Comparison of ENCODE assay signal across 18 cellular contexts in genomic region chr6:4707011-4707410, GRCh38.
"Had no signal": no experiment of that assay in that cellular context is flagged by ENCODE, and none has a peak within 500 bp of the region (broad histone marks: within the 10 kb centered on the region; RNA-seq: fewer than 3 reads in every experiment).

No MANE protein-coding gene starts in this region.

- H3K4me3 ChIP-seq: colonic mucosa, esophagus squamous epithelium, gastrocnemius medialis, heart right ventricle, pancreas, sigmoid colon, thoracic aorta had no signal

- H3K27me3 ChIP-seq: colonic mucosa, esophagus squamous epithelium, gastrocnemius medialis, heart right ventricle, pancreas, sigmoid colon had no signal

- H3K4me3 Mint-ChIP-seq: activated CD8-positive, alpha-beta T cell treated with anti-CD3 and anti-CD28 coated beads for 36 hours; activated T-cell treated with anti-CD3 and anti-CD28 coated beads, Interleukin-2, amount 50 U/mL, for 72 hours; stimulated activated effector memory CD8-positive, alpha-beta T cell treated with anti-CD3 and anti-CD28 coated beads, Interleukin-12 subunit alpha, Interleukin-12 subunit beta, amount 100 ng/mL, for 72 hours; T-helper 17 cell; WTC11 had no signal

- H3K4me1 ChIP-seq: colonic mucosa, esophagus squamous epithelium, gastrocnemius medialis, heart right ventricle, pancreas, sigmoid colon had no signal

- H3K36me3 Mint-ChIP-seq: activated naive CD4-positive, alpha-beta T cell treated with anti-CD3 and anti-CD28 coated beads, Interleukin-2, amount 50 U/mL, for 72 hours; stimulated activated effector memory CD8-positive, alpha-beta T cell treated with anti-CD3 and anti-CD28 coated beads, Interleukin-12 subunit alpha, Interleukin-12 subunit beta, amount 100 ng/mL, for 72 hours; WTC11 had no signal

- H3K36me3 ChIP-seq: colonic mucosa, esophagus squamous epithelium, gastrocnemius medialis, heart right ventricle, pancreas, sigmoid colon, thoracic aorta had no signal

- H3K27ac ChIP-seq: colonic mucosa, esophagus squamous epithelium, gastrocnemius medialis, heart right ventricle, pancreas, sigmoid colon, thoracic aorta had no signal

- H3K9me3 Mint-ChIP-seq: activated CD8-positive, alpha-beta T cell treated with anti-CD3 and anti-CD28 coated beads for 36 hours; activated naive CD4-positive, alpha-beta T cell treated with anti-CD3 and anti-CD28 coated beads, Interleukin-2, amount 50 U/mL, for 72 hours; stimulated activated effector memory CD8-positive, alpha-beta T cell treated with anti-CD3 and anti-CD28 coated beads, Interleukin-12 subunit alpha, Interleukin-12 subunit beta, amount 100 ng/mL, for 72 hours had no signal

- H3K27ac Mint-ChIP-seq: activated CD8-positive, alpha-beta T cell treated with anti-CD3 and anti-CD28 coated beads for 36 hours; activated naive CD4-positive, alpha-beta T cell treated with anti-CD3 and anti-CD28 coated beads, Interleukin-2, amount 50 U/mL, for 72 hours; activated T-cell treated with anti-CD3 and anti-CD28 coated beads, Interleukin-2, amount 50 U/mL, for 72 hours; stimulated activated effector memory CD8-positive, alpha-beta T cell treated with anti-CD3 and anti-CD28 coated beads, Interleukin-12 subunit alpha, Interleukin-12 subunit beta, amount 100 ng/mL, for 72 hours; T-helper 17 cell; WTC11 had no signal

- H3K4me1 Mint-ChIP-seq: stimulated activated effector memory CD8-positive, alpha-beta T cell treated with anti-CD3 and anti-CD28 coated beads, Interleukin-12 subunit alpha, Interleukin-12 subunit beta, amount 100 ng/mL, for 72 hours; T-helper 17 cell; WTC11 had no signal

- DNase-seq: activated CD4-positive, alpha-beta T cell treated with anti-CD3 and anti-CD28 coated beads for 4 hours; activated CD8-positive, alpha-beta T cell treated with anti-CD3 and anti-CD28 coated beads for 36 hours; activated gamma-delta T cell; activated T-cell treated with anti-CD3 and anti-CD28 coated beads, Interleukin-2, amount 50 U/mL, for 72 hours; amniotic stem cell; central memory CD4-positive, alpha-beta T cell; colonic mucosa; esophagus squamous epithelium; gastrocnemius medialis; heart right ventricle; pancreas; sigmoid colon; stimulated activated CD4-positive, alpha-beta T cell treated with anti-CD3 and anti-CD28 coated beads, Interleukin-2, amount 100 ng/mL, for 24 hours; T-helper 17 cell had no signal

- H3K9me3 ChIP-seq: colonic mucosa, esophagus squamous epithelium, gastrocnemius medialis, pancreas, thoracic aorta had no signal

- ATAC-seq: activated CD8-positive, alpha-beta T cell treated with anti-CD3 and anti-CD28 coated beads for 36 hours; activated naive CD4-positive, alpha-beta T cell treated with anti-CD3 and anti-CD28 coated beads, Interleukin-2, amount 50 U/mL, for 72 hours; activated T-cell treated with anti-CD3 and anti-CD28 coated beads, Interleukin-2, amount 50 U/mL, for 72 hours; gastrocnemius medialis; heart right ventricle; pancreas; stimulated activated effector memory CD8-positive, alpha-beta T cell treated with anti-CD3 and anti-CD28 coated beads, Interleukin-12 subunit alpha, Interleukin-12 subunit beta, amount 100 ng/mL, for 72 hours; T-helper 17 cell; WTC11 had no signal
